Comparison of ENCODE assay signal across 13 cellular contexts in the genomic region with DNA sequence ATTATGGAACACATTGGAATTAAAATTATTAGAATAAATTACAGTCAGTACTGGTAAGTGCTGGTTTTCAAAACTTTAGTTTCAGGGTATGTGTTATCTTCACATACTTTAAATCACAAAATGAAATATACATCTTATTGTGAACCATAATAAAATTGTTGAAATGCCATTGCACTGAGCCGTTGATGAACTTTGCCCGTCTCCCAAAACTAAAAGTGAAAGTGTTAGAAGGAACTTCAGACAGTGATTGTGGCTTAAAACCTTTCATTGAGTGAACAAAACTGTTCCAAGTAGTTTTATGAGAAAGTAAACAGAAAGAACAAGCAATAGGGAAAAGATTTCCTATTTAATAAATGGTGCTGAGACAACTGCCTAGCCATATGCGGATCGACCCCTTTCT.
DNase-seq lines count a peak whose midpoint lies in the region; ATAC-seq, FAIRE-seq and TF ChIP-seq lines count a peak whose summit lies in the region.
"Had no signal": no experiment of that assay in that cellular context is flagged by ENCODE, and none has a peak within 500 bp of the region (broad histone marks: within the 10 kb centered on the region; RNA-seq: fewer than 3 reads in every experiment).

No MANE protein-coding gene starts in this region.

- H3K27me3 ChIP-seq in OCI-LY3 (ENCODE audit: low read depth, low read length), result 0 out of 2 replicates have a peak, but pooled peaks cover 3% of the 10 kb centered on the region
- H3K27me3 ChIP-seq: adrenal gland had no signal

- H3K27ac ChIP-seq in 22Rv1 (peak overlapping the region; percentile 43), OCI-LY3 (ENCODE audit: low read length) (no peak overlapping the region), kidney (ENCODE audit: low read depth in 2 of 2, low read length in 2 of 2) (no peak overlapping the region)
- H3K27ac ChIP-seq: adrenal gland had no signal

- FAIRE-seq in kidney (lab: Jason Lieb, UNC), result peak; percentile 83

- H3K4me1 ChIP-seq in OCI-LY3 (ENCODE audit: low read length), result peaks cover 4% of the 10 kb centered on the region; the same call in 1 of the 2 replicates
- H3K4me1 ChIP-seq in kidney (ENCODE audit: control insufficient read depth in 1 of 2, insufficient read depth in 1 of 2, low read depth in 1 of 2, low read length in 2 of 2), result no peaks in the 10 kb centered on the region
- H3K4me1 ChIP-seq: adrenal gland had no signal

- H2AFZ ChIP-seq in OCI-LY3 (ENCODE audit: low read depth, low read length), result no peak overlapping the region

- H3K36me3 ChIP-seq in OCI-LY3 (replicated peaks; ENCODE audit: low read depth, low read length), result no peaks in the 10 kb centered on the region
- H3K36me3 ChIP-seq in kidney (ENCODE audit: control insufficient read depth in 1 of 2, insufficient read depth in 2 of 2, low read length in 2 of 2), result no peaks in the 10 kb centered on the region
- H3K36me3 ChIP-seq: adrenal gland had no signal

- H3K9me3 ChIP-seq in OCI-LY3 (ENCODE audit: insufficient read depth, low read length) (no peaks in the 10 kb centered on the region), kidney (ENCODE audit: control insufficient read depth in 1 of 2, low read length in 2 of 2) (no peaks in the 10 kb centered on the region)
- H3K9me3 ChIP-seq: adrenal gland had no signal

- no peak for TF ChIP-seq CTCF in 22Rv1 (IDR thresholded peaks at IDR 0.05)
- no peak for TF ChIP-seq CTCF in OCI-LY3 (IDR thresholded peaks at IDR 0.05; ENCODE audit: low read depth, low read length)
- no peak for TF ChIP-seq CTCF in kidney (IDR thresholded peaks at IDR 0.05; ENCODE audit: borderline replicate concordance, extremely low read depth, insufficient read depth)

- no peaks in the 10 kb centered on the region for H3K79me2 ChIP-seq in OCI-LY3 (ENCODE audit: low read length)

- ATAC-seq in GM21786 (IDR thresholded peaks at IDR 0.05; ENCODE audit: unreplicated experiment), result peak; percentile 51
- ATAC-seq in activated CD4-positive, CD25-positive, alpha-beta regulatory T cell treated with anti-CD3 and anti-CD28 coated beads, Interleukin-2, amount 50 U/mL, for 24 hours, result no peak
- no peak for ATAC-seq in GM19455 (IDR thresholded peaks at IDR 0.05; ENCODE audit: unreplicated experiment)
- ATAC-seq: stimulated activated effector memory CD8-positive, alpha-beta T cell treated with anti-CD3 and anti-CD28 coated beads, Interleukin-12 subunit alpha, Interleukin-12 subunit beta, amount 100 ng/mL, for 72 hours had no signal

- H4K20me1 ChIP-seq in OCI-LY3 (ENCODE audit: insufficient read depth, low read length), result no peaks in the 10 kb centered on the region

- DNase-seq in kidney (no peak), 8988T (no peak), NCI-H774 (lab: John Stamatoyannopoulos, UW) (no peak)
- DNase-seq: adrenal gland; GDM1; NCI-H146; NK-92 treated with Interleukin-12 subunit alpha and Interleukin-12 subunit beta, amount 100 ng/mL, for 24 hours had no signal

- H3K9ac ChIP-seq in OCI-LY3 (ENCODE audit: low read length), result no peak overlapping the region
- H3K9ac ChIP-seq in kidney (ENCODE audit: low read length in 2 of 2), result no peak overlapping the region

- no peak overlapping the region for H3K4me3 ChIP-seq in OCI-LY3 (ENCODE audit: low read length)
- peak overlapping the region; percentile 42 to 48 for H3K4me3 ChIP-seq in kidney (ENCODE audit: low read length in 2 of 2)
- H3K4me3 ChIP-seq: adrenal gland had no signal

- H3K4me2 ChIP-seq in OCI-LY3 (ENCODE audit: low read length), result peak overlapping the region; percentile 35

- intact Hi-C loops in kidney (cut with DNase I), result no loop called here
